In the genomic region with DNA sequence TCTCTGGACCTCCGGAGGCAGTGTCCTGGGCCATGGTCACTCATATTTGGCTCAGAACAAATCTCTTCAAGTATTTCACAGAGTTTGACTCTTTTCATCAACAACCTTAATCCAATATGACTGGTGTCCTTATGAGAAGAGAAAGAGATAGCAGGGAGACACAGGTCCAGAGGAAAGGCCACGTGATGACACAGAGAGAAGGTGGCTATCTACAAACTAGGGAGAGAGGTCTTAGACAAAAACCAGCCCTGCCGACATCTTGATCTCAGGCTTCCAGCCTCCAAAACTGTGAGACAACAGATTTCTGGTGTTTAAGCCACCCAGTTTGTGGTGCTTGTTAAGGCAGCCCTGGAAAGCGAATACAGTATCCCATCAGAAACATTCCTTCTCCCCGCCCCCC, we compare ENCODE assay signal across 1 cellular context.
TF ChIP-seq lines count a peak whose summit lies in the region.

No MANE protein-coding gene starts in this region.

TF ChIP-seq in K562, 482 proteins besides CTCF, POLR2A, EP300 and RAD21 (continued from another document):
- peak; percentile 5; the same call in 1 of the 2 replicates for TF ChIP-seq NCOR1 (IDR thresholded peaks at IDR 0.05)
- peak; percentile 38; the same call in 1 of the 2 replicates for TF ChIP-seq TAL1 (IDR thresholded peaks at IDR 0.05)
- TF ChIP-seq CBFA2T2 (conservative IDR thresholded peaks at IDR 0.05) = peak; percentile 59
- TF ChIP-seq MEF2A (IDR thresholded peaks at IDR 0.05; ENCODE audit: control insufficient read depth, low read depth, low read length) = no peak
- peak; percentile 58 for TF ChIP-seq USF2 (CRISPR knock-in tag; IDR thresholded peaks at IDR 0.05)
- peak; percentile 53; the same call in 1 of the 2 replicates for TF ChIP-seq RAD51 (IDR thresholded peaks at IDR 0.05; ENCODE audit: borderline replicate concordance, low read depth)
- TF ChIP-seq CBFA2T3 (IDR thresholded peaks at IDR 0.05) = peak; percentile 56
